In genomic region chr2:144922519-144922918, GRCh38 we compare ENCODE assay signal across 21 cellular contexts.
DNase-seq lines count a peak whose midpoint lies in the region; ATAC-seq and TF ChIP-seq lines count a peak whose summit lies in the region.
"Had no signal": no experiment of that assay in that cellular context is flagged by ENCODE, and none has a peak within 500 bp of the region (broad histone marks: within the 10 kb centered on the region; RNA-seq: fewer than 3 reads in every experiment).

No MANE protein-coding gene starts in this region.

- no peaks in the 10 kb centered on the region for H3K27me3 Mint-ChIP-seq in stimulated activated naive CD8-positive, alpha-beta T cell treated with anti-CD3 and anti-CD28 coated beads, Interleukin-15, amount 100 ng/mL, for 72 hours
- H3K27me3 Mint-ChIP-seq in effector memory CD8-positive, alpha-beta T cell: no peaks in the 10 kb centered on the region
- no peaks in the 10 kb centered on the region for H3K27me3 Mint-ChIP-seq in stimulated activated naive B cell treated with anti-CD40 and anti-IgM and Interleukin-4, amounts not matched to agents 10 μg/mL and 1 μg/mL and 100 μg/mL, for 72 hours
- H3K27me3 Mint-ChIP-seq: CD4-positive, alpha-beta memory T cell; IgD-negative memory B cell had no signal

- H2AFZ ChIP-seq in OCI-LY3 (ENCODE audit: low read depth, low read length): peak overlapping the region; percentile 5; the same call in 1 of the 2 replicates
- H2AFZ ChIP-seq: GM23248 had no signal

- H3K4me2 ChIP-seq in OCI-LY3 (ENCODE audit: low read length): peak overlapping the region; percentile 21; the same call in 1 of the 2 replicates

- intact Hi-C loops in colonic mucosa (cut with DNase I): no loop called here

- H3K27ac ChIP-seq in OCI-LY3 (ENCODE audit: low read length) (no peak overlapping the region), colonic mucosa (no peak overlapping the region)
- H3K27ac ChIP-seq: GM23248, Peyer's patch had no signal

- H4K20me1 ChIP-seq in OCI-LY3 (ENCODE audit: insufficient read depth, low read length): no peaks in the 10 kb centered on the region
- H4K20me1 ChIP-seq: BLaER1 treated with 17β-estradiol and CSF1 and Interleukin-3, amounts not matched to agents 10 nM and 100 nM had no signal

- ATAC-seq in stimulated activated naive CD8-positive, alpha-beta T cell treated with anti-CD3 and anti-CD28 coated beads, Interleukin-15, amount 100 ng/mL, for 72 hours: peak; percentile 46
- no peak for ATAC-seq in stimulated activated naive CD8-positive, alpha-beta T cell treated with anti-CD3 and anti-CD28 coated beads, Interleukin-15, Interleukin-2, amounts not matched to agents 100 U/mL and 50 U/mL, for 24 hours
- ATAC-seq in effector memory CD8-positive, alpha-beta T cell (replicated peaks): no peak
- peak in 1 of 2 donors; percentile 22 for ATAC-seq in stimulated activated naive B cell treated with anti-CD40 and anti-IgM and Interleukin-4, amounts not matched to agents 10 μg/mL and 1 μg/mL and 100 μg/mL, for 72 hours (replicated peaks)

- H3K9me3 ChIP-seq in OCI-LY3 (ENCODE audit: insufficient read depth, low read length): 0 out of 2 replicates have a peak, but pooled peaks cover 3% of the 10 kb centered on the region
- no peaks in the 10 kb centered on the region for H3K9me3 ChIP-seq in colonic mucosa

- H3K4me1 ChIP-seq in OCI-LY3 (ENCODE audit: low read length) (peaks cover 8% of the 10 kb centered on the region; the same call in 1 of the 2 replicates), colonic mucosa (no peaks in the 10 kb centered on the region)
- H3K4me1 ChIP-seq: Peyer's patch had no signal

- H3K79me2 ChIP-seq in OCI-LY3 (ENCODE audit: low read length): no peaks in the 10 kb centered on the region

- no peak overlapping the region for H3K9ac ChIP-seq in OCI-LY3 (ENCODE audit: low read length)
- no peak overlapping the region for H3K9ac ChIP-seq in colonic mucosa (ENCODE audit: low read depth in 2 of 2, low read length in 2 of 2)
- H3K9ac ChIP-seq: BLaER1 treated with 17β-estradiol and CSF1 and Interleukin-3, amounts not matched to agents 10 nM and 100 nM; GM23248 had no signal

- H3K4me3 ChIP-seq in OCI-LY3 (ENCODE audit: low read length) (no peak overlapping the region), colonic mucosa (no peak overlapping the region)
- H3K4me3 ChIP-seq: BLaER1 treated with 17β-estradiol and CSF1 and Interleukin-3, amounts not matched to agents 10 nM and 100 nM; GM23248; MG63; Peyer's patch had no signal

- H3K9me3 Mint-ChIP-seq in stimulated activated naive CD8-positive, alpha-beta T cell treated with anti-CD3 and anti-CD28 coated beads, Interleukin-15, amount 100 ng/mL, for 72 hours: peaks cover 0 to 3% of the 10 kb centered on the region in 2 donors
- H3K9me3 Mint-ChIP-seq in effector memory CD8-positive, alpha-beta T cell: no peaks in the 10 kb centered on the region
- peaks cover 4% of the 10 kb centered on the region in 2 donors for H3K9me3 Mint-ChIP-seq in stimulated activated naive B cell treated with anti-CD40 and anti-IgM and Interleukin-4, amounts not matched to agents 10 μg/mL and 1 μg/mL and 100 μg/mL, for 72 hours

- no peak for DNase-seq in stimulated activated naive CD8-positive, alpha-beta T cell treated with anti-CD3 and anti-CD28 coated beads, Interleukin-15, amount 100 ng/mL, for 72 hours
- no peak for DNase-seq in stimulated activated naive CD8-positive, alpha-beta T cell treated with anti-CD3 and anti-CD28 coated beads, Interleukin-15, Interleukin-2, amounts not matched to agents 100 U/mL and 50 U/mL, for 24 hours
- no peak for DNase-seq in effector memory CD8-positive, alpha-beta T cell
- no peak for DNase-seq in stimulated activated naive B cell treated with anti-CD40 and anti-IgM and Interleukin-4, amounts not matched to agents 10 μg/mL and 1 μg/mL and 100 μg/mL, for 72 hours
- DNase-seq in SIG-M5 treated with dmso at 0.1 percent for 504 hours (lab: John Stamatoyannopoulos, UW; ENCODE audit: unreplicated experiment) (no peak), superior temporal gyrus (ENCODE audit: extremely low spot score) (no peak), colonic mucosa (no peak)
- DNase-seq: CD4-positive, alpha-beta memory T cell; GM23248; H9; HFFc6; MG63; NCI-H1417; NCI-H187 treated with DMSO at 0.1 percent for 48 hours; NCI-H2107; NCI-H446 treated with DMSO at 0.1 percent for 48 hours; NCI-H526 treated with DMSO at 0.1 percent for 48 hours; Peyer's patch had no signal

- no peak overlapping the region for H3K27ac Mint-ChIP-seq in stimulated activated naive CD8-positive, alpha-beta T cell treated with anti-CD3 and anti-CD28 coated beads, Interleukin-15, amount 100 ng/mL, for 72 hours
- peak overlapping the region; percentile 3 to 17 for H3K27ac Mint-ChIP-seq in effector memory CD8-positive, alpha-beta T cell
- H3K27ac Mint-ChIP-seq in stimulated activated naive B cell treated with anti-CD40 and anti-IgM and Interleukin-4, amounts not matched to agents 10 μg/mL and 1 μg/mL and 100 μg/mL, for 72 hours: peak overlapping the region; percentile 14
- H3K27ac Mint-ChIP-seq: CD4-positive, alpha-beta memory T cell; H9; HFFc6; IgD-negative memory B cell had no signal

- TF ChIP-seq CTCF in OCI-LY3 (IDR thresholded peaks at IDR 0.05; ENCODE audit: low read depth, low read length): no peak
- no peak for TF ChIP-seq CTCF in colonic mucosa (IDR thresholded peaks at IDR 0.05)

- H3K4me3 Mint-ChIP-seq in stimulated activated naive CD8-positive, alpha-beta T cell treated with anti-CD3 and anti-CD28 coated beads, Interleukin-15, amount 100 ng/mL, for 72 hours: no peak overlapping the region
- H3K4me3 Mint-ChIP-seq in effector memory CD8-positive, alpha-beta T cell: peak overlapping the region in 1 of 2 donors; percentile 1
- H3K4me3 Mint-ChIP-seq in stimulated activated naive B cell treated with anti-CD40 and anti-IgM and Interleukin-4, amounts not matched to agents 10 μg/mL and 1 μg/mL and 100 μg/mL, for 72 hours: no peak overlapping the region
- H3K4me3 Mint-ChIP-seq: CD4-positive, alpha-beta memory T cell; H9; HFFc6 had no signal

- H3K36me3 ChIP-seq in OCI-LY3 (replicated peaks; ENCODE audit: low read depth, low read length) (no peaks in the 10 kb centered on the region), colonic mucosa (no peaks in the 10 kb centered on the region)
- H3K36me3 ChIP-seq: BLaER1 treated with 17β-estradiol and CSF1 and Interleukin-3, amounts not matched to agents 10 nM and 100 nM; MG63; Peyer's patch had no signal

- H3K27me3 ChIP-seq in OCI-LY3 (ENCODE audit: low read depth, low read length) (no peaks in the 10 kb centered on the region), colonic mucosa (no peaks in the 10 kb centered on the region)
- H3K27me3 ChIP-seq: BLaER1 treated with 17β-estradiol and CSF1 and Interleukin-3, amounts not matched to agents 10 nM and 100 nM; MG63; Peyer's patch had no signal

- H3K36me3 Mint-ChIP-seq in effector memory CD8-positive, alpha-beta T cell (ENCODE audit: insufficient read depth): no peaks in the 10 kb centered on the region
- H3K36me3 Mint-ChIP-seq in stimulated activated naive B cell treated with anti-CD40 and anti-IgM and Interleukin-4, amounts not matched to agents 10 μg/mL and 1 μg/mL and 100 μg/mL, for 72 hours: no peaks in the 10 kb centered on the region
- H3K36me3 Mint-ChIP-seq: CD4-positive, alpha-beta memory T cell had no signal

- H3K4me1 Mint-ChIP-seq in stimulated activated naive CD8-positive, alpha-beta T cell treated with anti-CD3 and anti-CD28 coated beads, Interleukin-15, amount 100 ng/mL, for 72 hours: no peaks in the 10 kb centered on the region
- peaks cover 6 to 7% of the 10 kb centered on the region in 2 donors for H3K4me1 Mint-ChIP-seq in effector memory CD8-positive, alpha-beta T cell (ENCODE audit: low read depth in 2 of 2)
- peaks cover 7 to 9% of the 10 kb centered on the region in 2 donors for H3K4me1 Mint-ChIP-seq in stimulated activated naive B cell treated with anti-CD40 and anti-IgM and Interleukin-4, amounts not matched to agents 10 μg/mL and 1 μg/mL and 100 μg/mL, for 72 hours

Comparison
In these comparisons a context has a peak if more than half of its experiments do, and no peak if none do; other contexts are left out.
1. H3K27ac Mint-ChIP-seq: peak in effector memory CD8-positive, alpha-beta T cell (2 of 2) and stimulated activated naive B cell treated with anti-CD40 and anti-IgM and Interleukin-4, amounts not matched to agents 10 μg/mL and 1 μg/mL and 100 μg/mL, for 72 hours (single experiment); none in stimulated activated naive CD8-positive, alpha-beta T cell treated with anti-CD3 and anti-CD28 coated beads, Interleukin-15, amount 100 ng/mL, for 72 hours (0 of 2).